ENCODE assay signal across 32 cellular contexts in genomic region chr5:61724102-61724501, GRCh38.
"Had no signal": no experiment of that assay in that cellular context is flagged by ENCODE, and none has a peak within 500 bp of the region (broad histone marks: within the 10 kb centered on the region; RNA-seq: fewer than 3 reads in every experiment).

No MANE protein-coding gene starts in this region.

- H3K4me3 ChIP-seq: adrenal gland, ascending aorta, body of pancreas, breast epithelium, cardiac muscle cell had no signal

- H3K27me3 ChIP-seq: adrenal gland, ascending aorta, body of pancreas, brain microvascular endothelial cell, breast epithelium, cardiac muscle cell had no signal

- H3K4me1 ChIP-seq: adrenal gland, ascending aorta, body of pancreas, breast epithelium had no signal

- H3K9me3 ChIP-seq: adrenal gland, ascending aorta, body of pancreas had no signal

- H3K36me3 ChIP-seq: adrenal gland, ascending aorta, brain microvascular endothelial cell, breast epithelium, cardiac muscle cell had no signal

- ATAC-seq: activated naive CD4-positive, alpha-beta T cell treated with anti-CD3 and anti-CD28 coated beads, Interleukin-2, amount 50 U/mL, for 72 hours; activated naive CD8-positive, alpha-beta T cell treated with anti-CD3 and anti-CD28 coated beads, Interleukin-2, amount 50 U/mL, for 24 hours; activated T-cell treated with anti-CD3 and anti-CD28 coated beads, Interleukin-2, amount 50 U/mL, for 4 hours; activated T-cell treated with anti-CD3 and anti-CD28 coated beads, Interleukin-2, amount 50 U/mL, for 72 hours; activated T-helper 17 cell treated with anti-CD3 and anti-CD28 coated beads, Interleukin-2, amount 50 U/mL, for 72 hours; body of pancreas had no signal

- DNase-seq: activated effector memory CD4-positive, alpha-beta T cell treated with anti-CD3 and anti-CD28 coated beads, Interleukin-2, amount 50 U/mL, for 16 hours; activated effector memory CD4-positive, alpha-beta T cell treated with Interleukin-2 at 50 U/mL for 16 hours; activated gamma-delta T cell; activated gamma-delta T cell treated with Interleukin-2 at 50 U/mL for 16 hours; activated naive CD4-positive, alpha-beta T cell; activated naive CD4-positive, alpha-beta T cell treated with anti-CD3 and anti-CD28 coated beads for 36 hours; activated naive CD4-positive, alpha-beta T cell treated with anti-CD3 and anti-CD28 coated beads, Interleukin-2, amount 10 ng/mL, durations not matched to agents 7 days and 5 days; activated naive CD4-positive, alpha-beta T cell treated with anti-CD3 and anti-CD28 coated beads, Interleukin-2, amount 50 U/mL, for 16 hours; activated naive CD4-positive, alpha-beta T cell treated with Interleukin-2 at 50 U/mL for 16 hours; activated naive CD8-positive, alpha-beta T cell treated with anti-CD3 and anti-CD28 coated beads for 36 hours; activated naive CD8-positive, alpha-beta T cell treated with anti-CD3 and anti-CD28 coated beads, Interleukin-2, amount 10 ng/mL, durations not matched to agents 7 days and 5 days; activated naive CD8-positive, alpha-beta T cell treated with anti-CD3 and anti-CD28 coated beads, Interleukin-2, amount 50 U/mL, for 24 hours; activated T-cell treated with anti-CD3 and anti-CD28 coated beads, Interleukin-2, amount 50 U/mL, for 1 hour; activated T-cell treated with anti-CD3 and anti-CD28 coated beads, Interleukin-2, amount 50 U/mL, for 24 hours; activated T-cell treated with anti-CD3 and anti-CD28 coated beads, Interleukin-2, amount 50 U/mL, for 4 hours; activated T-cell treated with anti-CD3 and anti-CD28 coated beads, Interleukin-2, amount 50 U/mL, for 48 hours; activated T-cell treated with anti-CD3 and anti-CD28 coated beads, Interleukin-2, amount 50 U/mL, for 72 hours; adrenal gland; amniotic stem cell; amygdala; anterior cingulate cortex; aorta; body of pancreas; brain microvascular endothelial cell; caudate nucleus; central memory CD4-positive, alpha-beta T cell; cerebellar nuclear complex had no signal

- H3K27ac ChIP-seq: adrenal gland, ascending aorta, body of pancreas, brain microvascular endothelial cell, breast epithelium, cardiac muscle cell had no signal
